8 cellular contexts compared by ENCODE assay signal in the genomic region with DNA sequence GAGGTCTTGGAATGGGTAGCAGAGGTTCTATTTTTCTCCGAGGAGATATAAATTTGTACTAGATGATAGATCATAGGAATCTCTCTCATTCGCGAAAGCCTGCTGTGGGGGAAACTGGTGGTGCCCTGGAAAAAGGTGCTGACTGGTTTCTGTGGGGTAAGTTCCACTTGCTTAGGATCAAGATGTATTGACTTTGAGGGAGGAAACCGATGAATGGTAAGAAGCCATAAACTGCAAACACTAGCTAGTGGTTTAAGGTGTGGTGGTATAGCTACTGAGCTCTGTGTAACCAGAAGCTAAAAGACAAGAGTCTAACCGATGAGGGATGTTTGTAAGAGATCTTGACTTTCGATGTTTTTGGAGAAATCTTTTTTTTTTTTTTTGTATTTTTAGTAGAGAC. TPM values are rescaled to one million over a fixed set of nuclear protein-coding genes. Genes with fewer than 3 reads are reported as not detected.
DNase-seq lines count a peak whose midpoint lies in the region; ATAC-seq and TF ChIP-seq lines count a peak whose summit lies in the region.

No MANE protein-coding gene starts in this region.

- H3K79me2 ChIP-seq in fibroblast of lung (ENCODE audit: control insufficient read depth, insufficient read depth, low read length): peaks cover 3% of the 10 kb centered on the region

- no peaks in the 10 kb centered on the region for H3K9me3 Mint-ChIP-seq in activated naive CD4-positive, alpha-beta T cell treated with anti-CD3 and anti-CD28 coated beads for 36 hours
- no peaks in the 10 kb centered on the region for H3K9me3 Mint-ChIP-seq in T-helper 2 cell treated with Interferon-gamma antibody and Interleukin-4, amounts not matched to agents 5 μg/mL and 100 μg/mL, for 36 hours

- peak; percentile 16 for DNase-seq in activated naive CD4-positive, alpha-beta T cell treated with anti-CD3 and anti-CD28 coated beads for 36 hours
- no peak for DNase-seq in activated naive CD4-positive, alpha-beta T cell treated with anti-CD3 and anti-CD28 coated beads, Interleukin-2, amount 50 U/mL, for 16 hours
- no peak for DNase-seq in T-helper 2 cell treated with Interferon-gamma antibody and Interleukin-4, amounts not matched to agents 5 μg/mL and 100 μg/mL, for 36 hours (ENCODE audit: low spot score)
- DNase-seq in fibroblast of lung (ENCODE audit: low read depth in 2 of 2) (peak in 1 of 2 donors; percentile 22), psoas muscle (no peak), occipital lobe (lab: John Stamatoyannopoulos, UW) (no peak)
- DNase-seq in activated CD4-positive, CD25-positive, alpha-beta regulatory T cell treated with anti-CD3 and anti-CD28 coated beads, Interleukin-2, amount 50 U/mL, for 72 hours: no peak

- H3K4me3 ChIP-seq in fibroblast of lung (replicated peaks in 1 of 4; ENCODE audit: control extremely low read depth in 1 of 4, insufficient read depth in 1 of 4, low read depth in 3 of 4, low read length in 4 of 4) (peak overlapping the region; percentile 67 to 82 (median 76)), psoas muscle (peak overlapping the region; percentile 93)

- H3K27ac ChIP-seq in fibroblast of lung (ENCODE audit: insufficient read depth, low read length) (peak overlapping the region; percentile 63), psoas muscle (peak overlapping the region; percentile 86)

- peak overlapping the region; percentile 95 for H2AFZ ChIP-seq in fibroblast of lung (ENCODE audit: low read length)

- peaks cover 63% of the 10 kb centered on the region for H3K4me1 Mint-ChIP-seq in activated naive CD4-positive, alpha-beta T cell treated with anti-CD3 and anti-CD28 coated beads for 36 hours (ENCODE audit: low read depth)
- peaks cover 53% of the 10 kb centered on the region for H3K4me1 Mint-ChIP-seq in T-helper 2 cell treated with Interferon-gamma antibody and Interleukin-4, amounts not matched to agents 5 μg/mL and 100 μg/mL, for 36 hours (ENCODE audit: low read depth)

- H3K27ac Mint-ChIP-seq in activated naive CD4-positive, alpha-beta T cell treated with anti-CD3 and anti-CD28 coated beads for 36 hours: peak overlapping the region; percentile 62
- peak overlapping the region; percentile 86 for H3K27ac Mint-ChIP-seq in T-helper 2 cell treated with Interferon-gamma antibody and Interleukin-4, amounts not matched to agents 5 μg/mL and 100 μg/mL, for 36 hours

- H3K9me3 ChIP-seq in fibroblast of lung (ENCODE audit: control insufficient read depth, insufficient read depth, low read depth, low read length) (no peaks in the 10 kb centered on the region), psoas muscle (no peaks in the 10 kb centered on the region)

- CTCF ChIA-PET in activated naive CD4-positive, alpha-beta T cell treated with anti-CD3 and anti-CD28 coated beads for 36 hours (lab: Charles Lee): interaction anchor here (3.2 kb wide), 1 partner anchor 22 kb away, joined by 20 read pairs; no protein-coding TSS in a partner anchor

- intact Hi-C loops in activated naive CD4-positive, alpha-beta T cell treated with anti-CD3 and anti-CD28 coated beads for 36 hours (cut with micrococcal nuclease): loop anchor here (2.0 to 10.0 kb wide), 4 partner anchors 59 to 1051 kb away; a partner anchor contains a TSS
- intact Hi-C loops in psoas muscle (cut with DNase I): no loop called here

- H3K27me3 ChIP-seq in fibroblast of lung (ENCODE audit: control insufficient read depth, insufficient read depth, low read length): no peaks in the 10 kb centered on the region
- H3K27me3 ChIP-seq in psoas muscle (ENCODE audit: insufficient read depth in 3 of 3, low read length in 2 of 3): no peaks in the 10 kb centered on the region

- H3K9ac ChIP-seq in fibroblast of lung (ENCODE audit: insufficient read depth, low read length): peak overlapping the region; percentile 75

- no peak for TF ChIP-seq CTCF in fibroblast of lung (conservative IDR thresholded peaks at IDR 0.05 in 1 of 2, IDR thresholded peaks at IDR 0.05 in 1 of 2; ENCODE audit: low read depth in 1 of 2, low read length in 2 of 2)
- TF ChIP-seq CTCF in psoas muscle (IDR thresholded peaks at IDR 0.05): no peak

- ATAC-seq in psoas muscle: no peak
- ATAC-seq in GM19452 (IDR thresholded peaks at IDR 0.05; ENCODE audit: unreplicated experiment): no peak

- no peaks in the 10 kb centered on the region for H3K27me3 Mint-ChIP-seq in activated naive CD4-positive, alpha-beta T cell treated with anti-CD3 and anti-CD28 coated beads for 36 hours (ENCODE audit: low read depth)
- no peaks in the 10 kb centered on the region for H3K27me3 Mint-ChIP-seq in T-helper 2 cell treated with Interferon-gamma antibody and Interleukin-4, amounts not matched to agents 5 μg/mL and 100 μg/mL, for 36 hours (ENCODE audit: low read depth)

- H3K4me1 ChIP-seq in fibroblast of lung (ENCODE audit: control insufficient read depth, extremely low read depth, insufficient read depth, low read length): peaks cover 8% of the 10 kb centered on the region
- peaks cover 46% of the 10 kb centered on the region for H3K4me1 ChIP-seq in psoas muscle

- peaks cover 2% of the 10 kb centered on the region for H4K20me1 ChIP-seq in fibroblast of lung (ENCODE audit: control insufficient read depth, extremely low read depth, insufficient read depth, low read length)

- H3K36me3 ChIP-seq in fibroblast of lung (ENCODE audit: control insufficient read depth, insufficient read depth, low read length): no peaks in the 10 kb centered on the region
- no peaks in the 10 kb centered on the region for H3K36me3 ChIP-seq in psoas muscle (ENCODE audit: insufficient read depth in 1 of 2, low read depth in 1 of 2)

- peak overlapping the region; percentile 97 for H3K4me2 ChIP-seq in fibroblast of lung (ENCODE audit: extremely low read depth, insufficient read depth, low read length)

- H3K4me3 Mint-ChIP-seq in activated naive CD4-positive, alpha-beta T cell treated with anti-CD3 and anti-CD28 coated beads for 36 hours: peak overlapping the region; percentile 93
- peak overlapping the region; percentile 91 for H3K4me3 Mint-ChIP-seq in T-helper 2 cell treated with Interferon-gamma antibody and Interleukin-4, amounts not matched to agents 5 μg/mL and 100 μg/mL, for 36 hours

- H3K36me3 Mint-ChIP-seq in activated naive CD4-positive, alpha-beta T cell treated with anti-CD3 and anti-CD28 coated beads for 36 hours (ENCODE audit: low read depth): peaks cover 28% of the 10 kb centered on the region
- peaks cover 23% of the 10 kb centered on the region for H3K36me3 Mint-ChIP-seq in T-helper 2 cell treated with Interferon-gamma antibody and Interleukin-4, amounts not matched to agents 5 μg/mL and 100 μg/mL, for 36 hours (ENCODE audit: low read depth)

- WGBS in psoas muscle, 3 donors: 18 to 28% (median 23%) methylated on average over 6 of the region's 6 CpGs

RNA-seq across cellular contexts. Expression of a gene that starts 0.8 kb away (rescaled TPM):
- total RNA-seq in activated naive CD4-positive, alpha-beta T cell treated with anti-CD3 and anti-CD28 coated beads for 36 hours: 10 to 100 TPM; 50.7 to 51.8 TPM
- total RNA-seq in fibroblast of lung (18.0 and 22.1 TPM in 2 replicates), psoas muscle (10 to 100 TPM; 26.6 to 32.2 (median 28.7) TPM), occipital lobe (71.3 TPM)
- polyA plus RNA-seq in fibroblast of lung (12.8 and 15.9 TPM in 2 replicates), psoas muscle (10 to 100 TPM in 2 of 3 donors, 1 to 10 TPM in 1; 7.8 to 24.4 (median 12.6) TPM)
- polyA plus RNA-seq in fibroblast of lung (2012): 11.0 and 12.9 TPM in 2 replicates
- 0.63 and 3.1 TPM in 2 replicates for polyA minus RNA-seq in fibroblast of lung (ENCODE audit: low replicate concordance)
